Comparison of ENCODE assay signal across 13 cellular contexts in genomic region chr6:157715766-157716171, GRCh38.
DNase-seq lines count a peak whose midpoint lies in the region; ATAC-seq, FAIRE-seq and TF ChIP-seq lines count a peak whose summit lies in the region.
"Had no signal": no experiment of that assay in that cellular context is flagged by ENCODE, and none has a peak within 500 bp of the region (broad histone marks: within the 10 kb centered on the region; RNA-seq: fewer than 3 reads in every experiment).

No MANE protein-coding gene starts in this region.

- no peak overlapping the region for H2BK120ac ChIP-seq in neuronal stem cell (ENCODE audit: low read depth, low read length)

- H3K79me1 ChIP-seq in neuronal stem cell (ENCODE audit: low read depth, low read length), result no peaks in the 10 kb centered on the region

- no peaks in the 10 kb centered on the region for H3K79me2 ChIP-seq in smooth muscle cell (ENCODE audit: low read depth)

- H3K18ac ChIP-seq in neuronal stem cell (ENCODE audit: low read length), result no peak overlapping the region

- H3K36me3 ChIP-seq in bronchial epithelial cell (ENCODE audit: control insufficient read depth, insufficient read depth, low read length) (no peaks in the 10 kb centered on the region), smooth muscle cell (ENCODE audit: low read depth) (no peaks in the 10 kb centered on the region), neuronal stem cell (replicated peaks in 1 of 2; ENCODE audit: control insufficient read depth in 2 of 2, insufficient read depth in 2 of 2, low read length in 2 of 2) (no peaks in the 10 kb centered on the region), WERI-Rb-1 (no peaks in the 10 kb centered on the region)
- H3K36me3 ChIP-seq: spleen had no signal

- H3K27me3 ChIP-seq in bronchial epithelial cell (ENCODE audit: control insufficient read depth, insufficient read depth, low read length) (no peaks in the 10 kb centered on the region), smooth muscle cell (ENCODE audit: low read depth) (no peaks in the 10 kb centered on the region), neuronal stem cell (ENCODE audit: control insufficient read depth in 3 of 3, insufficient read depth in 3 of 3, low read depth in 1 of 3, low read length in 3 of 3) (peaks cover 0 to 32% (median 0%) of the 10 kb centered on the region in 3 experiments), WERI-Rb-1 (ENCODE audit: insufficient read depth, low read depth, severe bottlenecking) (no peaks in the 10 kb centered on the region)

- H4K20me1 ChIP-seq in smooth muscle cell (ENCODE audit: low read depth), result no peaks in the 10 kb centered on the region

- no peak overlapping the region for H2AK5ac ChIP-seq in neuronal stem cell (ENCODE audit: low read depth, low read length)

- H4K91ac ChIP-seq in neuronal stem cell (ENCODE audit: low read depth, low read length, poor library complexity), result no peak overlapping the region

- H4K8ac ChIP-seq in neuronal stem cell (ENCODE audit: low read depth, low read length), result no peak overlapping the region

- H3K27ac ChIP-seq in smooth muscle cell (ENCODE audit: low read depth) (peak overlapping the region; percentile 54), neuronal stem cell (replicated peaks; ENCODE audit: low read length) (no peak overlapping the region), WERI-Rb-1 (no peak overlapping the region)

- H3K14ac ChIP-seq in neuronal stem cell (ENCODE audit: low read length), result no peak overlapping the region

- H3K4me3 ChIP-seq in bronchial epithelial cell (ENCODE audit: low read depth, low read length), result no peak overlapping the region
- H3K4me3 ChIP-seq in smooth muscle cell, result no peak overlapping the region
- H3K4me3 ChIP-seq in neuronal stem cell (ENCODE audit: low read length in 2 of 2), result no peak overlapping the region
- H3K4me3 ChIP-seq in WERI-Rb-1 (ENCODE audit: low read depth, low read length), result no peak overlapping the region
- H3K4me3 ChIP-seq: spleen had no signal

- FAIRE-seq in bronchial epithelial cell (lab: Jason Lieb, UNC), result peak; percentile 72
- FAIRE-seq: D721Med had no signal

- DNase-seq in H4 (ENCODE audit: low spot score) (peak; percentile 79), bronchial epithelial cell (ENCODE audit: low read depth) (peak; percentile 72), left kidney (ENCODE audit: low read depth, low spot score) (peak; percentile 60), smooth muscle cell (lab: John Stamatoyannopoulos, UW; ENCODE audit: unreplicated experiment) (no peak), NCI-H2196 treated with DMSO at 0.1 percent for 48 hours (lab: John Stamatoyannopoulos, UW; ENCODE audit: unreplicated experiment) (no peak), neuronal stem cell (ENCODE audit: low spot score) (no peak), WERI-Rb-1 (no peak)
- DNase-seq: erythroblast, NCI-H1436 treated with DMSO at 0.1 percent for 48 hours, SHP77 treated with DMSO at 0.1 percent for 48 hours, spleen had no signal

- no peak overlapping the region for H3K23ac ChIP-seq in neuronal stem cell (ENCODE audit: low read depth, low read length, poor library complexity)

- TF ChIP-seq CTCF in bronchial epithelial cell (IDR thresholded peaks at IDR 0.05; ENCODE audit: insufficient read depth, low read length, severe bottlenecking), result no peak
- no peak for TF ChIP-seq CTCF in smooth muscle cell (IDR thresholded peaks at IDR 0.05; ENCODE audit: borderline replicate concordance, insufficient read depth, poor library complexity, severe bottlenecking)
- no peak for TF ChIP-seq CTCF in WERI-Rb-1 (IDR thresholded peaks at IDR 0.05; ENCODE audit: low read depth, low read length)

- H3K4me2 ChIP-seq in smooth muscle cell (no peak overlapping the region), neuronal stem cell (ENCODE audit: insufficient read depth, low read length, poor library complexity, severe bottlenecking) (no peak overlapping the region)

- no peak overlapping the region for H3K9ac ChIP-seq in smooth muscle cell (ENCODE audit: low read depth)
- H3K9ac ChIP-seq in neuronal stem cell (ENCODE audit: low read depth, low read length, poor library complexity), result no peak overlapping the region

- 39% methylated on average over 6 of the region's 6 CpGs for WGBS in smooth muscle cell (ENCODE audit: low lambda C conversion rate)
- no CpG with 5 or more reads among the region's 6 CpGs for WGBS in neuronal stem cell (ENCODE audit: extremely low coverage in 2 of 2, insufficient read length in 2 of 2, insufficient replicate concordance in 1 of 2), 2 donors

- H3F3A ChIP-seq in smooth muscle cell (ENCODE audit: low read depth), result no peaks in the 10 kb centered on the region

- no peak for ATAC-seq in HG03469 (IDR thresholded peaks at IDR 0.05; ENCODE audit: unreplicated experiment)

- H3K9me3 ChIP-seq in smooth muscle cell (replicated peaks; ENCODE audit: low read depth) (no peaks in the 10 kb centered on the region), neuronal stem cell (replicated peaks in 1 of 2; ENCODE audit: control insufficient read depth in 2 of 2, insufficient read depth in 1 of 2, low read depth in 1 of 2, low read length in 2 of 2) (peaks cover 0 to 2% of the 10 kb centered on the region in 2 donors), WERI-Rb-1 (ENCODE audit: severe bottlenecking) (no peaks in the 10 kb centered on the region)
- H3K9me3 ChIP-seq: spleen had no signal

- no peak overlapping the region for H2BK5ac ChIP-seq in neuronal stem cell (ENCODE audit: low read length)

- H3K4me1 ChIP-seq in smooth muscle cell (ENCODE audit: low read depth) (peaks cover 14% of the 10 kb centered on the region), neuronal stem cell (ENCODE audit: control insufficient read depth in 2 of 2, insufficient read depth in 1 of 2, low read depth in 1 of 2, low read length in 2 of 2) (peaks cover 2 to 5% of the 10 kb centered on the region in 2 donors)
- H3K4me1 ChIP-seq: spleen had no signal

- H2BK12ac ChIP-seq in neuronal stem cell (ENCODE audit: low read length), result no peak overlapping the region

- H3K4ac ChIP-seq in neuronal stem cell (ENCODE audit: low read length), result no peak overlapping the region

- H2BK15ac ChIP-seq in neuronal stem cell (ENCODE audit: low read length), result no peak overlapping the region

- H2AFZ ChIP-seq in smooth muscle cell (ENCODE audit: low read depth), result no peak overlapping the region
- no peak overlapping the region for H2AFZ ChIP-seq in neuronal stem cell (ENCODE audit: low read length)

Comparison
In these comparisons a context has a peak if more than half of its experiments do, and no peak if none do; other contexts are left out.
1. DNase-seq: peak in H4 (single experiment), bronchial epithelial cell (single experiment) and left kidney (single experiment); none in smooth muscle cell (single experiment), NCI-H2196 treated with DMSO at 0.1 percent for 48 hours (single experiment), neuronal stem cell (single experiment) and WERI-Rb-1 (single experiment).